19 cellular contexts compared by ENCODE assay signal in the genomic region with DNA sequence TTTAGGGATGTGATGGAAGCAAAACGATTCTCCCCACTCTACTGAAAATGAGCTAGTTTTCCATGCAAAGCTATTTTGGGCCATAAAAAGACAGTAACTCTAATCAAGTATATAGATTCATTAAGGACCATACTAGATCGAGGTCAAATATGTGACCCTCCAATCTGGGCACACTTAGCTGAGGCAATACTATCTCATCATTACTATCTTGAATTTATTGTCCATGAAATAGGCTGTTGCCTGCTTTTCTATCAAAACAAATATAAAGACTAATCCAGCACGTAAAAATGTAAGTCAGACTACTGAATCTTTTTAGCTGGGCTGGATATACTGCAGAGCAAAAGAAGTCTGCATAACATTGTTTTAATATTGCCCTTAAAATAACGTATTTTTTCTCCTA.
"Had no signal": no experiment of that assay in that cellular context is flagged by ENCODE, and none has a peak within 500 bp of the region (broad histone marks: within the 10 kb centered on the region; RNA-seq: fewer than 3 reads in every experiment).

No MANE protein-coding gene starts in this region.

- H3K4me3 ChIP-seq: esophagus squamous epithelium, lung, right lobe of liver, suprapubic skin, transverse colon, upper lobe of right lung, uterus had no signal

- DNase-seq: cortex of kidney; effector memory CD8-positive, alpha-beta T cell; erythroblast; esophagus squamous epithelium; hypothalamus; natural killer cell; right lobe of liver; small intestine; stimulated activated CD4-positive, alpha-beta T cell treated with anti-CD3 and anti-CD28 coated beads, Interleukin-12 subunit alpha, Interleukin-12 subunit beta, amount 100 ng/mL, for 4 hours; stimulated activated CD4-positive, alpha-beta T cell treated with anti-CD3 and anti-CD28 coated beads, Interleukin-1b, Interleukin-23, amount 100 ng/mL, for 48 hours; stimulated activated CD4-positive, alpha-beta T cell treated with anti-CD3 and anti-CD28 coated beads, Interleukin-4, amount 100 ng/mL, for 1 hour; stimulated activated CD8-positive, alpha-beta memory T cell treated with anti-CD3 and anti-CD28 coated beads, Interleukin-4, amount 100 ng/mL, for 48 hours; stimulated activated naive CD4-positive, alpha-beta T cell; stimulated activated naive CD8-positive, alpha-beta T cell treated with anti-CD3 and anti-CD28 coated beads, Interleukin-15, amount 100 ng/mL, for 72 hours; transverse colon; upper lobe of right lung; uterus had no signal

- ATAC-seq: effector memory CD8-positive, alpha-beta T cell; natural killer cell; right lobe of liver; stimulated activated naive CD8-positive, alpha-beta T cell treated with anti-CD3 and anti-CD28 coated beads, Interleukin-15, amount 100 ng/mL, for 72 hours; upper lobe of right lung had no signal
